In genomic region chr12:124278389-124279101, GRCh38 we compare ENCODE assay signal across 16 cellular contexts. TPM values are rescaled to one million over a fixed set of nuclear protein-coding genes. Genes with fewer than 3 reads are reported as not detected.
DNase-seq lines count a peak whose midpoint lies in the region; ATAC-seq and TF ChIP-seq lines count a peak whose summit lies in the region.
"Had no signal": no experiment of that assay in that cellular context is flagged by ENCODE, and none has a peak within 500 bp of the region (broad histone marks: within the 10 kb centered on the region; RNA-seq: fewer than 3 reads in every experiment).

No MANE protein-coding gene starts in this region.

- POLR2A ChIA-PET in PC-3 (lab: Charles Lee; ENCODE audit: unreplicated experiment) = no interaction called here

- H3K27ac ChIP-seq in PC-3 (ENCODE audit: low read length) = no peak overlapping the region
- H3K27ac ChIP-seq: pancreas had no signal

- H3K4me3 ChIP-seq in PC-3 (ENCODE audit: low read length) = no peak overlapping the region
- H3K4me3 ChIP-seq: pancreas had no signal

- H3K36me3 Mint-ChIP-seq in osteocyte (ENCODE audit: unreplicated experiment) (no peaks in the 10 kb centered on the region), T-helper 17 cell (ENCODE audit: low read depth) (peaks cover 6% of the 10 kb centered on the region)
- H3K36me3 Mint-ChIP-seq: memory B cell had no signal

- no peaks in the 10 kb centered on the region for H4K20me1 ChIP-seq in PC-3 (ENCODE audit: low read length)

- CTCF ChIA-PET in PC-3 (lab: Charles Lee) = no interaction called here

- BruUV-seq in PC-3 (replicated peaks; lab: Mats Ljungman, UMichigan) = no TSS peak

- H3K4me1 ChIP-seq in PC-3 (ENCODE audit: insufficient read depth, low read length) = no peaks in the 10 kb centered on the region
- H3K4me1 ChIP-seq: pancreas had no signal

- TF ChIP-seq CTCF in PC-3 (conservative IDR thresholded peaks at IDR 0.05; ENCODE audit: low read depth, low read length) (no peak), osteocyte (IDR thresholded peaks at IDR 0.05) (no peak)

- no peak overlapping the region for H2AFZ ChIP-seq in PC-3 (ENCODE audit: low read length)

- H3K4me1 Mint-ChIP-seq in osteocyte (ENCODE audit: unreplicated experiment) (peaks cover 28% of the 10 kb centered on the region), T-helper 17 cell (peaks cover 4% of the 10 kb centered on the region)

- H3K27ac Mint-ChIP-seq in osteocyte (ENCODE audit: unreplicated experiment) = peak overlapping the region; percentile 59
- no peak overlapping the region for H3K27ac Mint-ChIP-seq in T-helper 17 cell
- H3K27ac Mint-ChIP-seq: activated naive CD8-positive, alpha-beta T cell treated with anti-CD3 and anti-CD28 coated beads, Interleukin-2, amount 50 U/mL, for 24 hours; memory B cell had no signal

- no peak overlapping the region for H3K4me2 ChIP-seq in PC-3 (ENCODE audit: low read length)

- H3K9me3 Mint-ChIP-seq in osteocyte (ENCODE audit: unreplicated experiment) = no peaks in the 10 kb centered on the region
- H3K9me3 Mint-ChIP-seq: activated naive CD8-positive, alpha-beta T cell treated with anti-CD3 and anti-CD28 coated beads, Interleukin-2, amount 50 U/mL, for 24 hours; memory B cell had no signal

- DNase-seq in COLO829 (ENCODE audit: low spot score) (peak; percentile 28), PC-3 (no peak), epidermal melanocyte (ENCODE audit: insufficient read length, low spot score) (peak; percentile 61), osteocyte (ENCODE audit: extremely low spot score, unreplicated experiment) (no peak), T-helper 17 cell (no peak)
- no peak for DNase-seq in activated CD4-positive, CD25-positive, alpha-beta regulatory T cell treated with anti-CD3 and anti-CD28 coated beads, Interleukin-2, amount 50 U/mL, for 72 hours
- DNase-seq: activated CD4-positive, CD25-positive, alpha-beta regulatory T cell; activated naive CD8-positive, alpha-beta T cell treated with anti-CD3 and anti-CD28 coated beads, Interleukin-2, amount 50 U/mL, for 24 hours; DMS153; NCI-H1436; NK-92 treated with Interleukin-12 subunit alpha and Interleukin-12 subunit beta, amount 100 ng/mL, for 24 hours; pancreas; trophoblast cell had no signal

- H3K27me3 ChIP-seq in PC-3 (ENCODE audit: low read length) = peaks cover 94% of the 10 kb centered on the region
- H3K27me3 ChIP-seq: pancreas had no signal

- no peaks in the 10 kb centered on the region for H3K9me2 ChIP-seq in PC-3 (replicated peaks; ENCODE audit: low read length)

- H3K36me3 ChIP-seq in PC-3 (ENCODE audit: low read depth, low read length) = no peaks in the 10 kb centered on the region
- H3K36me3 ChIP-seq: pancreas had no signal

- peaks cover 46% of the 10 kb centered on the region for H3K27me3 Mint-ChIP-seq in osteocyte (ENCODE audit: unreplicated experiment)
- peaks cover 61% of the 10 kb centered on the region for H3K27me3 Mint-ChIP-seq in T-helper 17 cell

- intact Hi-C loops in PC-3 (cut with micrococcal nuclease) = no loop called here

- H3K79me2 ChIP-seq in PC-3 (ENCODE audit: low read length) = no peaks in the 10 kb centered on the region

- H3K9ac ChIP-seq in PC-3 (ENCODE audit: low read length) = no peak overlapping the region

- peak overlapping the region; percentile 38 for H3K4me3 Mint-ChIP-seq in osteocyte (ENCODE audit: unreplicated experiment)
- H3K4me3 Mint-ChIP-seq in T-helper 17 cell = no peak overlapping the region
- H3K4me3 Mint-ChIP-seq: activated naive CD8-positive, alpha-beta T cell treated with anti-CD3 and anti-CD28 coated beads, Interleukin-2, amount 50 U/mL, for 24 hours; memory B cell had no signal

- H3F3A ChIP-seq in PC-3 (ENCODE audit: low read length, unreplicated experiment) = no peaks in the 10 kb centered on the region

- no peaks in the 10 kb centered on the region for H3K9me3 ChIP-seq in PC-3 (ENCODE audit: low read length)
- H3K9me3 ChIP-seq in T-helper 17 cell (ENCODE audit: control insufficient read depth, low read length, poor library complexity, severe bottlenecking) = no peaks in the 10 kb centered on the region
- H3K9me3 ChIP-seq: pancreas had no signal

- ATAC-seq in PC-3 = peak; percentile 40
- ATAC-seq in T-helper 17 cell = no peak
- no peak for ATAC-seq in HG03571 (IDR thresholded peaks at IDR 0.05; ENCODE audit: unreplicated experiment)
- no peak for ATAC-seq in HG02610 (IDR thresholded peaks at IDR 0.05; ENCODE audit: unreplicated experiment)
- ATAC-seq: activated naive CD8-positive, alpha-beta T cell treated with anti-CD3 and anti-CD28 coated beads, Interleukin-2, amount 50 U/mL, for 24 hours had no signal

RNA-seq across cellular contexts. Expression of gene RFLNA, which starts 16.3 kb away (rescaled TPM):
- total RNA-seq in PC-3 (2014; rRNA removed) (not detected in 2 replicates), osteocyte (0.91 and 1.4 TPM in 2 replicates), T-helper 17 cell (not detected)

Comparison
In these comparisons a context has a peak if more than half of its experiments do, and no peak if none do; other contexts are left out.
1. DNase-seq: peak in COLO829 (single experiment) and epidermal melanocyte (single experiment); none in PC-3 (single experiment), osteocyte (single experiment), T-helper 17 cell (0 of 3) and activated CD4-positive, CD25-positive, alpha-beta regulatory T cell treated with anti-CD3 and anti-CD28 coated beads, Interleukin-2, amount 50 U/mL, for 72 hours (single experiment).